Comparison of ENCODE assay signal across 1 cellular context in genomic region chr5:38472541-38472940, GRCh38.
TF ChIP-seq lines count a peak whose summit lies in the region.

No MANE protein-coding gene starts in this region.

TF ChIP-seq in H1, 55 proteins besides CTCF, POLR2A, EP300 and RAD21:
- TF ChIP-seq MAFK (IDR thresholded peaks at IDR 0.05; ENCODE audit: low read depth, low read length) (no peak), CEBPB (IDR thresholded peaks at IDR 0.05; ENCODE audit: low read depth, low read length) (no peak), JUN (IDR thresholded peaks at IDR 0.05; ENCODE audit: low read depth, low read length) (no peak), RXRA (IDR thresholded peaks at IDR 0.05; ENCODE audit: insufficient read depth, low read depth, low read length) (no peak), TCF12 (IDR thresholded peaks at IDR 0.05; ENCODE audit: low read depth, low read length) (no peak), POU5F1 (IDR thresholded peaks at IDR 0.05; ENCODE audit: low read depth, low read length) (no peak), YY1 (IDR thresholded peaks at IDR 0.05; ENCODE audit: low read depth, low read length) (no peak), HDAC2 (IDR thresholded peaks at IDR 0.05; ENCODE audit: borderline replicate concordance in 1 of 2, low read depth in 2 of 2, low read length in 2 of 2) (no peak), SIX5 (IDR thresholded peaks at IDR 0.05; ENCODE audit: low read depth, low read length) (no peak), SP2 (IDR thresholded peaks at IDR 0.05; ENCODE audit: low read length) (no peak), CREB1 (IDR thresholded peaks at IDR 0.05) (no peak), ASH2L (IDR thresholded peaks at IDR 0.05; ENCODE audit: low read length) (no peak), RNF2 (IDR thresholded peaks at IDR 0.05; ENCODE audit: borderline replicate concordance, low read depth, low read length, missing control alignments, poor library complexity, severe bottlenecking) (no peak), TAF7 (optimal IDR thresholded peaks at IDR 0.05; ENCODE audit: borderline replicate concordance, low read depth, low read length) (no peak), NRF1 (IDR thresholded peaks at IDR 0.05; ENCODE audit: low read depth, low read length) (no peak), CHD2 (IDR thresholded peaks at IDR 0.05; ENCODE audit: low read length) (no peak), USF2 (IDR thresholded peaks at IDR 0.05; ENCODE audit: low read length) (no peak), TAF1 (IDR thresholded peaks at IDR 0.05; ENCODE audit: low read depth, low read length) (no peak)
- TF ChIP-seq, protein P1, sequence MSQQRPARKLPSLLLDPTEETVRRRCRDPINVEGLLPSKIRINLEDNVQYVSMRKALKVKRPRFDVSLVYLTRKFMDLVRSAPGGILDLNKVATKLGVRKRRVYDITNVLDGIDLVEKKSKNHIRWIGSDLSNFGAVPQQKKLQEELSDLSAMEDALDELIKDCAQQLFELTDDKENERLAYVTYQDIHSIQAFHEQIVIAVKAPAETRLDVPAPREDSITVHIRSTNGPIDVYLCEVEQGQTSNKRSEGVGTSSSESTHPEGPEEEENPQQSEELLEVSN (IDR thresholded peaks at IDR 0.05): no peak
